9 cellular contexts compared by ENCODE assay signal in genomic region chr22:46542011-46542985, GRCh38. TPM values are rescaled to one million over a fixed set of nuclear protein-coding genes. Genes with fewer than 3 reads are reported as not detected.
DNase-seq lines count a peak whose midpoint lies in the region; ATAC-seq and TF ChIP-seq lines count a peak whose summit lies in the region.
"Had no signal": no experiment of that assay in that cellular context is flagged by ENCODE, and none has a peak within 500 bp of the region (broad histone marks: within the 10 kb centered on the region; RNA-seq: fewer than 3 reads in every experiment).

No MANE protein-coding gene starts in this region.

- TF ChIP-seq CTCF in OCI-LY1 (IDR thresholded peaks at IDR 0.05; ENCODE audit: low read length) = peak; percentile 93

- no peak overlapping the region for H3K9ac ChIP-seq in OCI-LY1 (ENCODE audit: low read length)

- peaks cover 20 to 26% of the 10 kb centered on the region in 2 donors for H3K27me3 Mint-ChIP-seq in natural killer cell treated with Interleukin-12 subunit alpha and Interleukin-12 subunit beta and Interleukin-15 and Interleukin-18, amount 100 ng/mL, for 72 hours

- H3K4me1 Mint-ChIP-seq in natural killer cell treated with Interleukin-12 subunit alpha and Interleukin-12 subunit beta and Interleukin-15 and Interleukin-18, amount 100 ng/mL, for 72 hours (ENCODE audit: low read depth in 2 of 2) = peaks cover 0 to 10% of the 10 kb centered on the region in 2 donors

- H3K27ac Mint-ChIP-seq in natural killer cell treated with Interleukin-12 subunit alpha and Interleukin-12 subunit beta and Interleukin-15 and Interleukin-18, amount 100 ng/mL, for 72 hours = no peak overlapping the region
- H3K27ac Mint-ChIP-seq: dendritic cell treated with granulocyte-macrophage colony-stimulating factor and Interleukin-4, amounts not matched to agents 40 ng/mL and 50 ng/mL, for 4 days had no signal

- no peak overlapping the region for H3K4me3 ChIP-seq in OCI-LY1 (ENCODE audit: low read depth, low read length, poor library complexity, severe bottlenecking)

- no peaks in the 10 kb centered on the region for H3K4me1 ChIP-seq in OCI-LY1 (ENCODE audit: insufficient read depth, low read length, severe bottlenecking)

- H3F3A ChIP-seq in OCI-LY1 (ENCODE audit: insufficient read depth, low read length) = no peaks in the 10 kb centered on the region

- no peaks in the 10 kb centered on the region for H3K9me3 ChIP-seq in OCI-LY1 (ENCODE audit: low read length)

- peak; percentile 62 for DNase-seq in DMS53 treated with DMSO at 0.1 percent for 48 hours (lab: John Stamatoyannopoulos, UW; ENCODE audit: unreplicated experiment)
- peak; percentile 71 for DNase-seq in activated CD8-positive, alpha-beta memory T cell treated with anti-CD3 and anti-CD28 coated beads, Interleukin-2, amount 50 U/mL, for 4 hours
- no peak for DNase-seq in epithelial cell of prostate (ENCODE audit: low read depth, low spot score)
- DNase-seq in natural killer cell treated with Interleukin-12 subunit alpha and Interleukin-12 subunit beta and Interleukin-15 and Interleukin-18, amount 100 ng/mL, for 72 hours (ENCODE audit: low spot score) = peak; percentile 80
- DNase-seq in stimulated activated naive CD4-positive, alpha-beta T cell treated with Interleukin-2 at 50 U/mL for 16 hours (lab: John Stamatoyannopoulos, UW) = peak; percentile 55

- H3K9me3 Mint-ChIP-seq in natural killer cell treated with Interleukin-12 subunit alpha and Interleukin-12 subunit beta and Interleukin-15 and Interleukin-18, amount 100 ng/mL, for 72 hours = no peaks in the 10 kb centered on the region
- H3K9me3 Mint-ChIP-seq: dendritic cell treated with granulocyte-macrophage colony-stimulating factor and Interleukin-4, amounts not matched to agents 40 ng/mL and 50 ng/mL, for 4 days had no signal

- no peaks in the 10 kb centered on the region for H3K36me3 Mint-ChIP-seq in natural killer cell treated with Interleukin-12 subunit alpha and Interleukin-12 subunit beta and Interleukin-15 and Interleukin-18, amount 100 ng/mL, for 72 hours

- no peak overlapping the region for H3K4me3 Mint-ChIP-seq in natural killer cell treated with Interleukin-12 subunit alpha and Interleukin-12 subunit beta and Interleukin-15 and Interleukin-18, amount 100 ng/mL, for 72 hours
- H3K4me3 Mint-ChIP-seq: dendritic cell treated with granulocyte-macrophage colony-stimulating factor and Interleukin-4, amounts not matched to agents 40 ng/mL and 50 ng/mL, for 4 days had no signal

- H3K27ac ChIP-seq in OCI-LY1 (ENCODE audit: low read depth, low read length, poor library complexity, severe bottlenecking) (no peak overlapping the region), epithelial cell of prostate (peak overlapping the region; percentile 57)

- no peaks in the 10 kb centered on the region for H4K20me1 ChIP-seq in OCI-LY1 (ENCODE audit: insufficient read depth, low read length)

- H3K79me2 ChIP-seq in OCI-LY1 (ENCODE audit: insufficient read depth, low read length) = no peaks in the 10 kb centered on the region

- H3K36me3 ChIP-seq in OCI-LY1 (ENCODE audit: insufficient read depth, low read length) = no peaks in the 10 kb centered on the region

- peaks cover 14% of the 10 kb centered on the region; the same call in 1 of the 2 replicates for H3K27me3 ChIP-seq in OCI-LY1 (ENCODE audit: insufficient read depth, low read length)

- H3K4me2 ChIP-seq in OCI-LY1 (ENCODE audit: low read length) = no peak overlapping the region

- H3K9me2 ChIP-seq in OCI-LY1 (ENCODE audit: low read depth, low read length) = no peaks in the 10 kb centered on the region

- no peak overlapping the region for H2AFZ ChIP-seq in OCI-LY1 (ENCODE audit: low read length)

- ATAC-seq in HG02642 (IDR thresholded peaks at IDR 0.05; ENCODE audit: poor library complexity, unreplicated experiment) = peak; percentile 69
- peak; percentile 92 to 96 for ATAC-seq in natural killer cell treated with Interleukin-12 subunit alpha and Interleukin-12 subunit beta and Interleukin-15 and Interleukin-18, amount 100 ng/mL, for 72 hours
- no peak for ATAC-seq in HG03442 (IDR thresholded peaks at IDR 0.05; ENCODE audit: unreplicated experiment)

RNA-seq across cellular contexts. Expression of gene CELSR1, which starts 4.9 kb away (rescaled TPM):
- under 1 TPM; 0.14 to 0.45 TPM for total RNA-seq in natural killer cell treated with Interleukin-12 subunit alpha and Interleukin-12 subunit beta and Interleukin-15 and Interleukin-18, amount 100 ng/mL, for 72 hours
